Comparison of ENCODE assay signal across 15 cellular contexts in the genomic region with DNA sequence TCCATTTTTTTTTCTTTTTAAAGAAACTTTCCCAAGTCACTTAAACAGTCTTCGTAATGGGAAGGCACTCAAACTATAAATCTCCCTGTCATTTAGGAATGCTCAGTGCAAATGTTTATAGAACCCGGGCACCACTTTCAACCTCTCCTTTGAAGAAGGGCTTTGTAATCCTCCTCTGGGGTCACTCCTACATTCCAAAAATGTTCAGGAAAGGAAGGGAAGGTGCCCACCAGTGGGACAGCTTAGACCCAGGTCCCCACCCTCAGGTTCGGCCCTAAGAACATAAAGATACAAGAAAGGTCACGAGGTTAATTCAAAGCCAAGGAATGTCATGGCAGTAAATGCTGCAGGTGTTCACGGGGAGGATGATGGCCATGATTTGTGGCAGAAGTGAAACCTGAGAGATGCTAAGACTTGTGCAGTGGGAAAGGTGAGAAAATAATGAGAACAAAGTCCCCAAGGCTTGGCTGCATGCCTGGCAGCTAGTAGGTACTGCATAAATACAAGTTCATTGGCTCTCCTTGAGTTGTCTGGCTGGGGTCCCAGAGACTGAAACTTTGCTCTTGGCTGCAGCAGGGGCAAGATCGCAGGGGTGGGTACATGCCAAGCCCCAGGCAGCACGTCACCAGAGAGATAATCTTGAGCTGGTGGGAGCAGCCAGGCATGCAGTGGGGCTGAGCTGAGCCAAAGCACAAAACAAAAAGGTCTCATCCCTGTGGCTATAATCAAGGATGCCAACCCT. TPM values are rescaled to one million over a fixed set of nuclear protein-coding genes. Genes with fewer than 3 reads are reported as not detected.
DNase-seq lines count a peak whose midpoint lies in the region; ATAC-seq, FAIRE-seq and TF ChIP-seq lines count a peak whose summit lies in the region.
"Had no signal": no experiment of that assay in that cellular context is flagged by ENCODE, and none has a peak within 500 bp of the region (broad histone marks: within the 10 kb centered on the region; RNA-seq: fewer than 3 reads in every experiment).

No MANE protein-coding gene starts in this region.

- H3K4me1 Mint-ChIP-seq in stimulated activated memory B cell treated with anti-CD40 and anti-IgM and Interleukin-4, amounts not matched to agents 10 μg/mL and 1 μg/mL and 100 μg/mL, for 72 hours = no peaks in the 10 kb centered on the region
- peaks cover 4% of the 10 kb centered on the region for H3K4me1 Mint-ChIP-seq in activated CD8-positive, alpha-beta memory T cell treated with anti-CD3 and anti-CD28 coated beads, Interleukin-2, amount 10 ng/mL, durations not matched to agents 7 days and 5 days
- H3K4me1 Mint-ChIP-seq: B cell; central memory CD8-positive, alpha-beta T cell had no signal

- ATAC-seq in A549 (peak; percentile 39 to 67), HG03039 (IDR thresholded peaks at IDR 0.05; ENCODE audit: unreplicated experiment) (no peak)
- no peak for ATAC-seq in stimulated activated memory B cell treated with anti-CD40 and anti-IgM and Interleukin-4, amounts not matched to agents 10 μg/mL and 1 μg/mL and 100 μg/mL, for 72 hours
- no peak for ATAC-seq in activated CD8-positive, alpha-beta memory T cell treated with anti-CD3 and anti-CD28 coated beads, Interleukin-2, amount 10 ng/mL, durations not matched to agents 7 days and 5 days

- no peak overlapping the region for H2AK5ac ChIP-seq in mesenchymal stem cell (ENCODE audit: low read length, severe bottlenecking)

- peak in 1 of 2 experiments; percentile 96 for DNase-seq in A549 (ENCODE audit: low read depth in 1 of 2, low spot score in 1 of 2)
- peak; percentile 70 for DNase-seq in astrocyte of the hippocampus (ENCODE audit: low read depth, low spot score)
- DNase-seq in mesenchymal stem cell = no peak
- no peak for DNase-seq in dedifferentiated amniotic fluid mesenchymal stem cell (ENCODE audit: extremely low spot score)
- DNase-seq in activated CD8-positive, alpha-beta memory T cell treated with anti-CD3 and anti-CD28 coated beads, Interleukin-2, amount 10 ng/mL, durations not matched to agents 7 days and 5 days = no peak
- DNase-seq: activated CD4-positive, alpha-beta T cell treated with anti-CD3 and anti-CD28 coated beads, Interleukin-2, amount 10 ng/mL, durations not matched to agents 24 days and 14 days; activated gamma-delta T cell; NCI-H2227 treated with DMSO at 0.1 percent for 48 hours had no signal

- CTCF ChIA-PET in A549 (lab: Yijun Ruan, JAX) = interaction anchor here (0.6 to 44.4 kb wide), 14 partner anchors 8 to 900 kb away, joined by 3 to 1736 read pairs (median 6); partner anchors contain the start of genes ATG101 and KRT8
- CTCF ChIA-PET in activated CD8-positive, alpha-beta memory T cell treated with anti-CD3 and anti-CD28 coated beads, Interleukin-2, amount 10 ng/mL, durations not matched to agents 7 days and 5 days (lab: Charles Lee) = interaction anchor here (0.8 to 6.3 kb wide), 3 partner anchors 10 to 85 kb away, joined by 3 to 31 read pairs (median 6); no protein-coding TSS in a partner anchor

- peak overlapping the region; percentile 23 to 42 for H3K18ac ChIP-seq in mesenchymal stem cell (ENCODE audit: low read depth in 1 of 2, low read length in 2 of 2)

- no peak overlapping the region for H3K4ac ChIP-seq in mesenchymal stem cell (ENCODE audit: low read depth in 1 of 2, low read length in 2 of 2)

- POLR2A ChIA-PET in A549 (lab: Yijun Ruan, JAX) = interaction anchor here (0.6 to 7.0 kb wide), 10 partner anchors 15 to 944 kb away, joined by 3 to 110 read pairs (median 8); partner anchors contain the start of genes EIF4B, KRT18 and KRT8

- TF ChIP-seq EP300 in A549 (IDR thresholded peaks at IDR 0.05) = peak; percentile 72 to 91; a peak in 4 of 5 replicates

- TF ChIP-seq POLR2A in A549 (IDR thresholded peaks at IDR 0.05; ENCODE audit: low read length) = no peak

- no peak overlapping the region for H3K14ac ChIP-seq in mesenchymal stem cell (ENCODE audit: low read length in 2 of 2)

- H2AFZ ChIP-seq in KMS-11 (ENCODE audit: low read depth) = peak overlapping the region; percentile 13; the same call in 1 of the 2 replicates
- no peak overlapping the region for H2AFZ ChIP-seq in mesenchymal stem cell (ENCODE audit: low read depth, low read length)
- H2AFZ ChIP-seq: parathyroid adenoma had no signal

- peaks cover 35% of the 10 kb centered on the region for H3K27me3 Mint-ChIP-seq in stimulated activated memory B cell treated with anti-CD40 and anti-IgM and Interleukin-4, amounts not matched to agents 10 μg/mL and 1 μg/mL and 100 μg/mL, for 72 hours
- H3K27me3 Mint-ChIP-seq in activated CD8-positive, alpha-beta memory T cell treated with anti-CD3 and anti-CD28 coated beads, Interleukin-2, amount 10 ng/mL, durations not matched to agents 7 days and 5 days = peaks cover 12% of the 10 kb centered on the region

- H3K79me2 ChIP-seq in KMS-11 (ENCODE audit: insufficient read depth, low read depth) = no peaks in the 10 kb centered on the region
- H3K79me2 ChIP-seq: parathyroid adenoma had no signal

- H3K27me3 ChIP-seq in KMS-11 (ENCODE audit: insufficient read depth, low read depth) (no peaks in the 10 kb centered on the region), mesenchymal stem cell (ENCODE audit: control insufficient read depth in 1 of 2, insufficient read depth in 1 of 2, low read length in 2 of 2) (peaks cover 0 to 20% of the 10 kb centered on the region in 2 experiments)

- H2BK15ac ChIP-seq in mesenchymal stem cell (ENCODE audit: low read depth, poor library complexity, severe bottlenecking) = peak overlapping the region; percentile 82

- H3K4me2 ChIP-seq in A549 (peak overlapping the region; percentile 78), KMS-11 (peak overlapping the region; percentile 67), mesenchymal stem cell (ENCODE audit: low read length, poor library complexity, severe bottlenecking) (no peak overlapping the region)

- WGBS in A549 (ENCODE audit: missing lambda C conversion rate) = 6% methylated on average over 7 of the region's 7 CpGs
- WGBS in mesenchymal stem cell = 30% methylated on average over 7 of the region's 7 CpGs

- H3K4me3 ChIP-seq in A549 = 0 out of 3 replicates have a peak overlapping the region, but pooled peaks have one; percentile 3
- H3K4me3 ChIP-seq in KMS-11 (IDR thresholded peaks at IDR 0.05; ENCODE audit: insufficient read depth, low read depth, low read length) = no peak overlapping the region
- H3K4me3 ChIP-seq in mesenchymal stem cell (ENCODE audit: insufficient read depth in 1 of 2, low read depth in 1 of 2, low read length in 2 of 2) = no peak overlapping the region

- no peaks in the 10 kb centered on the region for H4K20me1 ChIP-seq in KMS-11 (ENCODE audit: insufficient read depth)

- TF ChIP-seq CTCF in A549 (IDR thresholded peaks at IDR 0.05) (no peak), KMS-11 (conservative IDR thresholded peaks at IDR 0.05; ENCODE audit: low read depth, low read length) (no peak)

- H3K9me3 ChIP-seq in A549 = no peaks in the 10 kb centered on the region
- H3K9me3 ChIP-seq in mesenchymal stem cell (ENCODE audit: control insufficient read depth, low read length) = no peaks in the 10 kb centered on the region

- peaks cover 3% of the 10 kb centered on the region for H3K9me3 Mint-ChIP-seq in stimulated activated memory B cell treated with anti-CD40 and anti-IgM and Interleukin-4, amounts not matched to agents 10 μg/mL and 1 μg/mL and 100 μg/mL, for 72 hours
- H3K9me3 Mint-ChIP-seq in activated CD8-positive, alpha-beta memory T cell treated with anti-CD3 and anti-CD28 coated beads, Interleukin-2, amount 10 ng/mL, durations not matched to agents 7 days and 5 days (ENCODE audit: low read depth) = no peaks in the 10 kb centered on the region
- H3K9me3 Mint-ChIP-seq: activated CD4-positive, alpha-beta T cell treated with anti-CD3 and anti-CD28 coated beads, Interleukin-2, amount 10 ng/mL, durations not matched to agents 24 days and 14 days; central memory CD8-positive, alpha-beta T cell had no signal

- H4K91ac ChIP-seq in mesenchymal stem cell (ENCODE audit: low read length) = peak overlapping the region; percentile 76

- no peak overlapping the region for H3K23ac ChIP-seq in mesenchymal stem cell (ENCODE audit: low read length in 2 of 2)

- H3K36me3 ChIP-seq in KMS-11 (ENCODE audit: insufficient read depth) = no peaks in the 10 kb centered on the region
- no peaks in the 10 kb centered on the region for H3K36me3 ChIP-seq in mesenchymal stem cell (ENCODE audit: control insufficient read depth in 1 of 2, insufficient read depth in 2 of 2, low read depth in 1 of 2, low read length in 2 of 2)

- FAIRE-seq in A549 (lab: Jason Lieb, UNC) = peak; percentile 94
- FAIRE-seq: islet of Langerhans had no signal

- no peak overlapping the region for H3K9ac ChIP-seq in KMS-11
- H3K9ac ChIP-seq in mesenchymal stem cell (ENCODE audit: low read length) = no peak overlapping the region
- H3K9ac ChIP-seq: parathyroid adenoma had no signal

- no peak overlapping the region for H3K4me3 Mint-ChIP-seq in stimulated activated memory B cell treated with anti-CD40 and anti-IgM and Interleukin-4, amounts not matched to agents 10 μg/mL and 1 μg/mL and 100 μg/mL, for 72 hours
- H3K4me3 Mint-ChIP-seq in activated CD8-positive, alpha-beta memory T cell treated with anti-CD3 and anti-CD28 coated beads, Interleukin-2, amount 10 ng/mL, durations not matched to agents 7 days and 5 days = no peak overlapping the region
- H3K4me3 Mint-ChIP-seq: activated CD4-positive, alpha-beta T cell treated with anti-CD3 and anti-CD28 coated beads, Interleukin-2, amount 10 ng/mL, durations not matched to agents 24 days and 14 days; B cell; central memory CD8-positive, alpha-beta T cell had no signal

- no peaks in the 10 kb centered on the region for H3K79me1 ChIP-seq in mesenchymal stem cell (replicated peaks; ENCODE audit: low read length, poor library complexity, severe bottlenecking)

- H2BK12ac ChIP-seq in mesenchymal stem cell (ENCODE audit: low read length in 2 of 2) = peak overlapping the region; percentile 83 to 94

- no peak overlapping the region for H4K8ac ChIP-seq in mesenchymal stem cell (ENCODE audit: low read length)

- no peaks in the 10 kb centered on the region for H3K36me3 Mint-ChIP-seq in stimulated activated memory B cell treated with anti-CD40 and anti-IgM and Interleukin-4, amounts not matched to agents 10 μg/mL and 1 μg/mL and 100 μg/mL, for 72 hours
- H3K36me3 Mint-ChIP-seq in activated CD8-positive, alpha-beta memory T cell treated with anti-CD3 and anti-CD28 coated beads, Interleukin-2, amount 10 ng/mL, durations not matched to agents 7 days and 5 days = no peaks in the 10 kb centered on the region

- no peak overlapping the region for H2BK120ac ChIP-seq in mesenchymal stem cell (ENCODE audit: low read depth, low read length)

- H3K27ac ChIP-seq in A549 = peak overlapping the region; percentile 90 to 91
- peak overlapping the region; percentile 64; the same call in 1 of the 2 replicates for H3K27ac ChIP-seq in KMS-11
- no peak overlapping the region for H3K27ac ChIP-seq in mesenchymal stem cell (ENCODE audit: low read length, poor library complexity, severe bottlenecking)
- H3K27ac ChIP-seq: parathyroid adenoma had no signal

- no peak overlapping the region for H3K27ac Mint-ChIP-seq in stimulated activated memory B cell treated with anti-CD40 and anti-IgM and Interleukin-4, amounts not matched to agents 10 μg/mL and 1 μg/mL and 100 μg/mL, for 72 hours
- no peak overlapping the region for H3K27ac Mint-ChIP-seq in activated CD8-positive, alpha-beta memory T cell treated with anti-CD3 and anti-CD28 coated beads, Interleukin-2, amount 10 ng/mL, durations not matched to agents 7 days and 5 days
- H3K27ac Mint-ChIP-seq: activated CD4-positive, alpha-beta T cell treated with anti-CD3 and anti-CD28 coated beads, Interleukin-2, amount 10 ng/mL, durations not matched to agents 24 days and 14 days; B cell had no signal

- 0 out of 5 replicates have a peak, but pooled peaks of 1 of the 2 experiments have one; percentile 1 for TF ChIP-seq RAD21 in A549 (conservative IDR thresholded peaks at IDR 0.05 in 1 of 2, IDR thresholded peaks at IDR 0.05 in 1 of 2)

- no peak overlapping the region for H2BK5ac ChIP-seq in mesenchymal stem cell (ENCODE audit: low read depth, low read length, poor library complexity, severe bottlenecking)

- H3K4me1 ChIP-seq in A549 = peaks cover 72% of the 10 kb centered on the region
- peaks cover 50% of the 10 kb centered on the region for H3K4me1 ChIP-seq in KMS-11 (ENCODE audit: low read depth, poor library complexity, severe bottlenecking)
- peaks cover 15% of the 10 kb centered on the region for H3K4me1 ChIP-seq in mesenchymal stem cell (ENCODE audit: control insufficient read depth, insufficient read depth, low read depth, low read length)
- H3K4me1 ChIP-seq: parathyroid adenoma had no signal

RNA-seq across cellular contexts. Expression of gene KRT18, which starts 21.1 kb away (rescaled TPM):
- polyA plus RNA-seq in A549 (2011; rRNA removed) = 2,476 and 2,635 TPM in 2 replicates
- 2,127 and 2,527 TPM in 2 replicates for polyA plus RNA-seq in A549 (2012; cell fraction: cytosol; rRNA removed)
- polyA plus RNA-seq in A549 (2012; cell fraction: nucleus; rRNA removed) = 3,075 and 3,600 TPM in 2 replicates
- 2,534 to 2,941 TPM (median 2,752 TPM) in 3 replicates for polyA plus RNA-seq in A549 (2017; fragmentation: RNase III; extraction: RNeasy Plus Mini Kit Qiagen cat#74134 plus additional on column Dnase treatment)
- polyA minus RNA-seq in A549 (2011; rRNA and poly(A)+ RNA removed) = 2,971 and 3,475 TPM in 2 replicates
- 831 TPM for polyA plus RNA-seq in mesenchymal stem cell (2013, experiment 1 of 2)
- polyA plus RNA-seq in mesenchymal stem cell (2013, experiment 2 of 2) = 807 TPM
- under 1 TPM; 0.54 to 0.99 TPM for total RNA-seq in activated CD8-positive, alpha-beta memory T cell treated with anti-CD3 and anti-CD28 coated beads, Interleukin-2, amount 10 ng/mL, durations not matched to agents 7 days and 5 days

RNA-seq across cellular contexts. Expression of gene EIF4B, which starts 36.3 kb away (rescaled TPM):
- 577 and 650 TPM in 2 replicates for polyA plus RNA-seq in A549 (2011; rRNA removed)
- polyA plus RNA-seq in A549 (2012; cell fraction: cytosol; rRNA removed) = 209 and 256 TPM in 2 replicates
- 167 and 231 TPM in 2 replicates for polyA plus RNA-seq in A549 (2012; cell fraction: nucleus; rRNA removed)
- 363 to 377 TPM (median 375 TPM) in 3 replicates for polyA plus RNA-seq in A549 (2017; fragmentation: RNase III; extraction: RNeasy Plus Mini Kit Qiagen cat#74134 plus additional on column Dnase treatment)
- 707 and 843 TPM in 2 replicates for polyA minus RNA-seq in A549 (2011; rRNA and poly(A)+ RNA removed)
- polyA plus RNA-seq in mesenchymal stem cell (2013, experiment 1 of 2) = 387 TPM
- 364 TPM for polyA plus RNA-seq in mesenchymal stem cell (2013, experiment 2 of 2)
- total RNA-seq in activated CD8-positive, alpha-beta memory T cell treated with anti-CD3 and anti-CD28 coated beads, Interleukin-2, amount 10 ng/mL, durations not matched to agents 7 days and 5 days = 100 to 1,000 TPM; 264 to 382 TPM

Comparison
In these comparisons a context has a peak if more than half of its experiments do, and no peak if none do; other contexts are left out.
1. ATAC-seq: peak in A549 (2 of 2); none in HG03039 (single experiment), stimulated activated memory B cell treated with anti-CD40 and anti-IgM and Interleukin-4, amounts not matched to agents 10 μg/mL and 1 μg/mL and 100 μg/mL, for 72 hours (single experiment) and activated CD8-positive, alpha-beta memory T cell treated with anti-CD3 and anti-CD28 coated beads, Interleukin-2, amount 10 ng/mL, durations not matched to agents 7 days and 5 days (single experiment).